ENCODE assay signal across 20 cellular contexts in genomic region chr7:140014123-140014522, GRCh38. TPM values are rescaled to one million over a fixed set of nuclear protein-coding genes. Genes with fewer than 3 reads are reported as not detected.
DNase-seq lines count a peak whose midpoint lies in the region; ATAC-seq and TF ChIP-seq lines count a peak whose summit lies in the region.
"Had no signal": no experiment of that assay in that cellular context is flagged by ENCODE, and none has a peak within 500 bp of the region (broad histone marks: within the 10 kb centered on the region; RNA-seq: fewer than 3 reads in every experiment).

No MANE protein-coding gene starts in this region.

- TF ChIP-seq CTCF in natural killer cell (IDR thresholded peaks at IDR 0.05), result no peak
- TF ChIP-seq CTCF in glutamatergic neuron (IDR thresholded peaks at IDR 0.05; ENCODE audit: partially characterized antibody, unreplicated experiment), result no peak
- TF ChIP-seq CTCF in GM10248 (IDR thresholded peaks at IDR 0.05; ENCODE audit: control extremely low read depth, extremely low read depth, low read depth, missing control alignments), result no peak
- TF ChIP-seq CTCF in gastrocnemius medialis (IDR thresholded peaks at IDR 0.05 in 4 of 5, conservative IDR thresholded peaks at IDR 0.05 in 1 of 5), result no peak

- H3K4me3 ChIP-seq in gastrocnemius medialis, result no peak overlapping the region
- H3K4me3 ChIP-seq: BLaER1, GM12878, GM23248 had no signal

- no peaks in the 10 kb centered on the region for H3K9me3 Mint-ChIP-seq in natural killer cell treated with Interleukin-12 subunit alpha and Interleukin-12 subunit beta and Interleukin-15 and Interleukin-18, amount 100 ng/mL, for 72 hours
- H3K9me3 Mint-ChIP-seq in natural killer cell (no peaks in the 10 kb centered on the region), glutamatergic neuron (ENCODE audit: unreplicated experiment) (no peaks in the 10 kb centered on the region)
- H3K9me3 Mint-ChIP-seq in stimulated activated effector memory CD8-positive, alpha-beta T cell treated with anti-CD3 and anti-CD28 coated beads, Interleukin-12 subunit alpha, Interleukin-12 subunit beta, amount 100 ng/mL, for 72 hours, result no peaks in the 10 kb centered on the region
- H3K9me3 Mint-ChIP-seq: CD4-positive, CD25-positive, alpha-beta regulatory T cell; CD8-positive, alpha-beta memory T cell had no signal

- intact Hi-C loops in natural killer cell (cut with micrococcal nuclease) (no loop called here), gastrocnemius medialis (cut with DNase I; ENCODE audit: low total_unique reads) (no loop called here)

- no peaks in the 10 kb centered on the region for H3K27me3 Mint-ChIP-seq in natural killer cell treated with Interleukin-12 subunit alpha and Interleukin-12 subunit beta and Interleukin-15 and Interleukin-18, amount 100 ng/mL, for 72 hours
- no peaks in the 10 kb centered on the region for H3K27me3 Mint-ChIP-seq in natural killer cell (ENCODE audit: low read depth in 2 of 2)
- H3K27me3 Mint-ChIP-seq in glutamatergic neuron (ENCODE audit: unreplicated experiment), result peaks cover 2% of the 10 kb centered on the region
- H3K27me3 Mint-ChIP-seq: CD8-positive, alpha-beta memory T cell had no signal

- POLR2A ChIA-PET in GM10248 (lab: Yijun Ruan, JAX), result no interaction called here

- H3K27ac ChIP-seq in gastrocnemius medialis, result no peak overlapping the region
- H3K27ac ChIP-seq: 22Rv1, BLaER1, C4-2B, GM23248 had no signal

- peaks cover 0 to 8% of the 10 kb centered on the region in 2 donors for H3K4me1 Mint-ChIP-seq in natural killer cell treated with Interleukin-12 subunit alpha and Interleukin-12 subunit beta and Interleukin-15 and Interleukin-18, amount 100 ng/mL, for 72 hours (ENCODE audit: low read depth in 2 of 2)
- H3K4me1 Mint-ChIP-seq in natural killer cell (no peaks in the 10 kb centered on the region), glutamatergic neuron (ENCODE audit: low read depth, unreplicated experiment) (no peaks in the 10 kb centered on the region)
- no peaks in the 10 kb centered on the region for H3K4me1 Mint-ChIP-seq in stimulated activated effector memory CD8-positive, alpha-beta T cell treated with anti-CD3 and anti-CD28 coated beads, Interleukin-12 subunit alpha, Interleukin-12 subunit beta, amount 100 ng/mL, for 72 hours
- H3K4me1 Mint-ChIP-seq: B cell; CD8-positive, alpha-beta memory T cell had no signal

- TF ChIP-seq POLR2A in gastrocnemius medialis (IDR thresholded peaks at IDR 0.05), result no peak

- DNase-seq in natural killer cell treated with Interleukin-12 subunit alpha and Interleukin-12 subunit beta and Interleukin-15 and Interleukin-18, amount 100 ng/mL, for 72 hours (ENCODE audit: low spot score), result peak; percentile 56
- DNase-seq in natural killer cell (no peak), glutamatergic neuron (no peak), GM10248 (ENCODE audit: extremely low spot score) (no peak), gastrocnemius medialis (no peak), NCI-H2171 treated with DMSO at 0.1 percent for 48 hours (lab: John Stamatoyannopoulos, UW) (no peak)
- no peak for DNase-seq in stimulated activated effector memory CD8-positive, alpha-beta T cell treated with anti-CD3 and anti-CD28 coated beads, Interleukin-12 subunit alpha, Interleukin-12 subunit beta, amount 100 ng/mL, for 72 hours (ENCODE audit: low spot score in 2 of 2)
- DNase-seq: CD4-positive, CD25-positive, alpha-beta regulatory T cell; CD8-positive, alpha-beta memory T cell; DMS53; DMS79 treated with DMSO at 0.1 percent for 48 hours; GM23248; H7; HCEC 1CT had no signal

- no peak overlapping the region for H3K27ac Mint-ChIP-seq in natural killer cell treated with Interleukin-12 subunit alpha and Interleukin-12 subunit beta and Interleukin-15 and Interleukin-18, amount 100 ng/mL, for 72 hours
- H3K27ac Mint-ChIP-seq in natural killer cell, result no peak overlapping the region
- no peak overlapping the region for H3K27ac Mint-ChIP-seq in glutamatergic neuron (ENCODE audit: unreplicated experiment)
- peak overlapping the region; percentile 14 for H3K27ac Mint-ChIP-seq in stimulated activated effector memory CD8-positive, alpha-beta T cell treated with anti-CD3 and anti-CD28 coated beads, Interleukin-12 subunit alpha, Interleukin-12 subunit beta, amount 100 ng/mL, for 72 hours
- H3K27ac Mint-ChIP-seq: B cell; CD8-positive, alpha-beta memory T cell had no signal

- in situ Hi-C loops in gastrocnemius medialis (cut with MboI; ENCODE audit: low sequenced_read_pairs in 4 of 4), result no loop called here

- no peaks in the 10 kb centered on the region for H3K36me3 ChIP-seq in gastrocnemius medialis
- H3K36me3 ChIP-seq: BLaER1 had no signal

- H3K27me3 ChIP-seq in gastrocnemius medialis, result no peaks in the 10 kb centered on the region
- H3K27me3 ChIP-seq: BLaER1 had no signal

- ATAC-seq in natural killer cell treated with Interleukin-12 subunit alpha and Interleukin-12 subunit beta and Interleukin-15 and Interleukin-18, amount 100 ng/mL, for 72 hours, result no peak
- no peak for ATAC-seq in natural killer cell
- ATAC-seq in stimulated activated effector memory CD8-positive, alpha-beta T cell treated with anti-CD3 and anti-CD28 coated beads, Interleukin-12 subunit alpha, Interleukin-12 subunit beta, amount 100 ng/mL, for 72 hours, result no peak
- ATAC-seq in HG03469 (IDR thresholded peaks at IDR 0.05; ENCODE audit: unreplicated experiment), result no peak
- no peak for ATAC-seq in gastrocnemius medialis
- ATAC-seq: GM12878 had no signal

- no peaks in the 10 kb centered on the region for H3K9me3 ChIP-seq in gastrocnemius medialis
- H3K9me3 ChIP-seq: BLaER1 had no signal

- H3K4me1 ChIP-seq in gastrocnemius medialis, result no peaks in the 10 kb centered on the region

- CTCF ChIA-PET in GM10248 (lab: Yijun Ruan, JAX), result no interaction called here

- no peaks in the 10 kb centered on the region for H3K36me3 Mint-ChIP-seq in natural killer cell treated with Interleukin-12 subunit alpha and Interleukin-12 subunit beta and Interleukin-15 and Interleukin-18, amount 100 ng/mL, for 72 hours
- H3K36me3 Mint-ChIP-seq in natural killer cell (peaks cover 7% of the 10 kb centered on the region), glutamatergic neuron (ENCODE audit: unreplicated experiment) (no peaks in the 10 kb centered on the region)
- peaks cover 14% of the 10 kb centered on the region for H3K36me3 Mint-ChIP-seq in stimulated activated effector memory CD8-positive, alpha-beta T cell treated with anti-CD3 and anti-CD28 coated beads, Interleukin-12 subunit alpha, Interleukin-12 subunit beta, amount 100 ng/mL, for 72 hours

- H3K4me3 Mint-ChIP-seq in natural killer cell treated with Interleukin-12 subunit alpha and Interleukin-12 subunit beta and Interleukin-15 and Interleukin-18, amount 100 ng/mL, for 72 hours, result no peak overlapping the region
- H3K4me3 Mint-ChIP-seq in natural killer cell (no peak overlapping the region), glutamatergic neuron (ENCODE audit: unreplicated experiment) (peak overlapping the region; percentile 43)
- no peak overlapping the region for H3K4me3 Mint-ChIP-seq in stimulated activated effector memory CD8-positive, alpha-beta T cell treated with anti-CD3 and anti-CD28 coated beads, Interleukin-12 subunit alpha, Interleukin-12 subunit beta, amount 100 ng/mL, for 72 hours
- H3K4me3 Mint-ChIP-seq: B cell; CD4-positive, CD25-positive, alpha-beta regulatory T cell; CD8-positive, alpha-beta memory T cell had no signal

RNA-seq across cellular contexts. Expression of gene PARP12, which starts 48.6 kb away (rescaled TPM):
- total RNA-seq in natural killer cell treated with Interleukin-12 subunit alpha and Interleukin-12 subunit beta and Interleukin-15 and Interleukin-18, amount 100 ng/mL, for 72 hours, result 10 to 100 TPM; 40.4 to 48.6 TPM
- total RNA-seq in natural killer cell, result 100 to 1,000 TPM; 116 to 151 (median 130) TPM
- 0.15 TPM for total RNA-seq in glutamatergic neuron (ENCODE audit: unreplicated experiment)
- total RNA-seq in gastrocnemius medialis, result 10 to 100 TPM in 1 of 4 donors, 1 to 10 TPM in 3; 4.3 to 12.7 (median 4.9) TPM
